In the genomic region with DNA sequence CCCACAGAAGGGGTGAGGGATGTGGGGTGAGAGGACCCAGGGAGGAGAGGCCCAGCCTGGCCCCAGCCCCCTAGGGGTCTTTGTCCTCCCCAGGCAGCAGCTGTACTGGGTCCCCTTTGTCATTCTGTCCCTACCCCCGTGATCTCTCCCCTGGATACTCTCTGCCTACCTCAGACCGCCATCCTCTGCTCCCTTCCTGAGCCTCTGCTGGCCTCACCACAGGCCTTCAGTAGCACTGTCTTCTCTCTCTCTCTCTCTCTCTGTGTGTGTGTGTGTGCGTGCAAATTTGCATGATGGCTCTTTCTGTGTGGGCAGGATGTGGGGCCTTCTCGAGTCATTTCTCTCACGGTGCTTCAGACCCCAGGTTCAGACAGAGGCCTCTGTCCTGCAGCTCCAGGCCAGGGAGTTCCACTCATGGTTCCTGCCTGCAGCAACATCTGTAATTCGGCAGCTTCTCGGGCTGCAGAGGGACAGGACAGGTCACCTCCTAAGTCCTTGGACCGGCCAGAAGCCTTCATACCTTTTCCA, we compare ENCODE assay signal across 10 cellular contexts. TPM values are rescaled to one million over a fixed set of nuclear protein-coding genes. Genes with fewer than 3 reads are reported as not detected.
DNase-seq lines count a peak whose midpoint lies in the region; ATAC-seq and TF ChIP-seq lines count a peak whose summit lies in the region.
"Had no signal": no experiment of that assay in that cellular context is flagged by ENCODE, and none has a peak within 500 bp of the region (broad histone marks: within the 10 kb centered on the region; RNA-seq: fewer than 3 reads in every experiment).

No MANE protein-coding gene starts in this region.

- no peak overlapping the region for H3K4me3 Mint-ChIP-seq in nephron progenitor cell

- TF ChIP-seq CTCF in mucosa of descending colon (IDR thresholded peaks at IDR 0.05): no peak
- no peak for TF ChIP-seq CTCF in nephron progenitor cell (IDR thresholded peaks at IDR 0.05)

- peaks cover 7% of the 10 kb centered on the region for H3K4me1 ChIP-seq in mucosa of descending colon (ENCODE audit: low read depth)

- intact Hi-C loops in mucosa of descending colon (cut with DNase I, micrococcal nuclease): no loop called here

- H3K36me3 ChIP-seq in mucosa of descending colon (ENCODE audit: low read depth): no peaks in the 10 kb centered on the region

- H3K36me3 Mint-ChIP-seq in nephron progenitor cell (ENCODE audit: low read depth): no peaks in the 10 kb centered on the region

- no peak overlapping the region for H3K27ac Mint-ChIP-seq in nephron progenitor cell

- no peak overlapping the region for H3K4me3 ChIP-seq in mucosa of descending colon
- H3K4me3 ChIP-seq: body of pancreas had no signal

- DNase-seq in CD1c-positive myeloid dendritic cell (ENCODE audit: extremely low spot score) (peak; percentile 59), activated T-cell treated with anti-CD3 and anti-CD28 coated beads for 24 hours (ENCODE audit: low read depth) (peak; percentile 47), mucosa of descending colon (peak in 2 of 3 donors; percentile 64), nephron progenitor cell (no peak), midbrain (lab: John Stamatoyannopoulos, UW) (no peak), ecto neural progenitor cell (ENCODE audit: low spot score) (no peak)

- peaks cover 26% of the 10 kb centered on the region for H3K4me1 Mint-ChIP-seq in nephron progenitor cell

- H3K9me3 ChIP-seq in mucosa of descending colon: no peaks in the 10 kb centered on the region
- H3K9me3 ChIP-seq: body of pancreas had no signal

- H3K27me3 Mint-ChIP-seq in nephron progenitor cell (ENCODE audit: low read depth, poor library complexity): peaks cover 4% of the 10 kb centered on the region

- ATAC-seq in GM19463 (IDR thresholded peaks at IDR 0.05; ENCODE audit: unreplicated experiment) (peak; percentile 60), HG03520 (IDR thresholded peaks at IDR 0.05; ENCODE audit: unreplicated experiment) (peak; percentile 73), mucosa of descending colon (peak; percentile 79)
- ATAC-seq: body of pancreas had no signal

- H3K9me3 Mint-ChIP-seq in nephron progenitor cell: no peaks in the 10 kb centered on the region

RNA-seq across cellular contexts. Expression of gene PSD4, which starts 1.4 kb away (rescaled TPM):
- total RNA-seq in mucosa of descending colon: 10 to 100 TPM; 40.8 to 91.3 (median 64.4) TPM

RNA-seq across cellular contexts. Expression of gene IL1RN, which starts 47.8 kb away (rescaled TPM):
- 10 to 100 TPM in 1 of 3 donors, under 1 TPM in 2; 0.17 to 11.9 (median 0.76) TPM for total RNA-seq in mucosa of descending colon
- total RNA-seq: skeletal muscle tissue had no signal

Comparison
In these comparisons a context has a peak if more than half of its experiments do, and no peak if none do; other contexts are left out.
1. DNase-seq: peak in CD1c-positive myeloid dendritic cell (single experiment), activated T-cell treated with anti-CD3 and anti-CD28 coated beads for 24 hours (single experiment) and mucosa of descending colon (2 of 3); none in nephron progenitor cell (single experiment), midbrain (single experiment) and ecto neural progenitor cell (single experiment).
2. Peak in every context shown above with its lines, with median percentiles within 50 percentile points of each other: ATAC-seq.